14 cellular contexts compared by ENCODE assay signal in genomic region chr20:43985608-43986316, GRCh38.
"Had no signal": no experiment of that assay in that cellular context is flagged by ENCODE, and none has a peak within 500 bp of the region (broad histone marks: within the 10 kb centered on the region; RNA-seq: fewer than 3 reads in every experiment).

No MANE protein-coding gene starts in this region.

- H3K4me3 Mint-ChIP-seq: activated CD8-positive, alpha-beta T cell treated with anti-CD3 and anti-CD28 coated beads, Interleukin-2, amount 10 ng/mL, durations not matched to agents 7 days and 5 days; activated T-helper 1 cell treated with anti-CD3 and anti-CD28 coated beads, Interleukin-12 subunit alpha, Interleukin-12 subunit beta, Interleukin-2, Interleukin-4 antibody, amounts not matched to agents 30 ng/mL and 10 ng/mL and 1 ng/mL, durations not matched to agents 14 hours and 24 hours and 36 hours had no signal

- H3K36me3 ChIP-seq: ascending aorta, left ventricle myocardium inferior, neutrophil, tibial nerve had no signal

- ATAC-seq: activated CD8-positive, alpha-beta T cell treated with anti-CD3 and anti-CD28 coated beads, Interleukin-2, amount 10 ng/mL, durations not matched to agents 7 days and 5 days; foreskin keratinocyte had no signal

- H3K4me1 ChIP-seq: ascending aorta, foreskin keratinocyte, left ventricle myocardium inferior, tibial nerve had no signal

- H3K4me3 ChIP-seq: ascending aorta, left ventricle myocardium inferior, tibial nerve had no signal

- H3K27ac Mint-ChIP-seq: activated CD8-positive, alpha-beta T cell treated with anti-CD3 and anti-CD28 coated beads, Interleukin-2, amount 10 ng/mL, durations not matched to agents 7 days and 5 days; activated T-helper 1 cell treated with anti-CD3 and anti-CD28 coated beads, Interleukin-12 subunit alpha, Interleukin-12 subunit beta, Interleukin-2, Interleukin-4 antibody, amounts not matched to agents 30 ng/mL and 10 ng/mL and 1 ng/mL, durations not matched to agents 14 hours and 24 hours and 36 hours had no signal

- H3K9me3 ChIP-seq: ascending aorta, neutrophil had no signal

- DNase-seq: activated CD4-positive, alpha-beta T cell treated with anti-CD3 and anti-CD28 coated beads for 1 hour; activated CD8-positive, alpha-beta memory T cell treated with anti-CD3 and anti-CD28 coated beads, Interleukin-2, amount 50 U/mL, for 48 hours; activated CD8-positive, alpha-beta T cell treated with anti-CD3 and anti-CD28 coated beads, Interleukin-2, amount 10 ng/mL, durations not matched to agents 7 days and 5 days; activated naive CD4-positive, alpha-beta T cell; foreskin keratinocyte; head of caudate nucleus; left ventricle myocardium inferior; stimulated activated CD4-positive, alpha-beta T cell treated with anti-CD3 and anti-CD28 coated beads, Interleukin-15, amount 100 ng/mL, for 24 hours; stimulated activated CD4-positive, alpha-beta T cell treated with anti-CD3 and anti-CD28 coated beads, Interleukin-4, amount 100 ng/mL, for 24 hours; T-helper 9 cell had no signal
